ENCODE assay signal across 21 cellular contexts in the genomic region with DNA sequence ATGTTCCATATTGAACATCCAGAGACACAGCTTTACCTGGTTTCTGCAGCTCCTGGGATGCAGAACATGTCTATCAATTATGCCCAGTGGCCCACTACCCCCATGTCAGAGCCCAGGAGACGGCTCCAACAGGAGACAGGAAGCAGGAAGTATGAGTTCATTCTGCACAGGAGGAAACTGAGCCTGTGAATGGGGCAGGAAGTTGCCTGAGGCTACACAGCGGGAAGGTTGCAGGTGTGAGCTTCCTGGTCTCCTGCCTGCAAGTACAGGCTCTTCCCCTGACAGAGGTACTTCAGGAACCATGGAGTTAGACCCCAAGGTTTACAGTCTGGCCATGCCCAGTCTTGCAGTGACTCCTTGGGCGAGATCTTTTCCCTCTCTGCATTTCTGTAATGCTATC. TPM values are rescaled to one million over a fixed set of nuclear protein-coding genes. Genes with fewer than 3 reads are reported as not detected.
DNase-seq lines count a peak whose midpoint lies in the region; ATAC-seq, FAIRE-seq and TF ChIP-seq lines count a peak whose summit lies in the region.
"Had no signal": no experiment of that assay in that cellular context is flagged by ENCODE, and none has a peak within 500 bp of the region (broad histone marks: within the 10 kb centered on the region; RNA-seq: fewer than 3 reads in every experiment).

No MANE protein-coding gene starts in this region.

- no peak for TF ChIP-seq EP300 in HepG2 (IDR thresholded peaks at IDR 0.05; ENCODE audit: low read depth in 2 of 2, low read length in 2 of 2)
- no peak for TF ChIP-seq EP300 in HepG2 (CRISPR knock-in tag; IDR thresholded peaks at IDR 0.05; ENCODE audit: borderline replicate concordance)

- CTCF ChIA-PET in HepG2 (lab: Yijun Ruan, JAX; ENCODE audit: low intra/inter-chr PET ratio, low total read pairs), result no interaction called here

- in situ Hi-C loops in HepG2 (cut with HindIII; ENCODE audit: extremely low pct_ligation_motif_present, low pct_unique_long_range_greater_than_20kb), result no loop called here

- intact Hi-C loops in HepG2 (cut with micrococcal nuclease; ENCODE audit: unreplicated experiment) (no loop called here), right lobe of liver (cut with DNase I) (no loop called here)

- H3K27ac ChIP-seq in HepG2 (ENCODE audit: extremely low read length, insufficient read depth, low read length) (no peak overlapping the region), right lobe of liver (no peak overlapping the region), SK-N-MC (peak overlapping the region; percentile 15; the same call in 1 of the 2 replicates), foreskin keratinocyte (no peak overlapping the region)
- H3K27ac ChIP-seq: A549, cardiac muscle cell, dorsolateral prefrontal cortex, esophagus muscularis mucosa, gastroesophageal sphincter, Peyer's patch, uterus, WERI-Rb-1 had no signal

- H2AFZ ChIP-seq in HepG2 (ENCODE audit: low read length), result peak overlapping the region; percentile 42

- no TSS peak for BruUV-seq in HepG2 (replicated peaks; lab: Mats Ljungman, UMichigan)

- H3K9ac ChIP-seq in HepG2 (ENCODE audit: insufficient read depth, low read depth, low read length) (no peak overlapping the region), SK-N-MC (ENCODE audit: insufficient read length) (no peak overlapping the region)

- peaks cover 10% of the 10 kb centered on the region for H3K79me2 ChIP-seq in HepG2 (ENCODE audit: insufficient read depth, low read length)

- peak overlapping the region; percentile 1; the same call in 1 of the 2 replicates for H3K4me2 ChIP-seq in HepG2 (ENCODE audit: low read depth, low read length)
- H3K4me2 ChIP-seq: A549 had no signal

- H3K36me3 ChIP-seq in HepG2 (replicated peaks in 1 of 2; ENCODE audit: control insufficient read depth in 1 of 2, insufficient read depth in 2 of 2, low read length in 2 of 2) (no peaks in the 10 kb centered on the region), right lobe of liver (no peaks in the 10 kb centered on the region), SK-N-MC (ENCODE audit: insufficient read depth, low read length) (no peaks in the 10 kb centered on the region)
- H3K36me3 ChIP-seq: BE2C, cardiac muscle cell, esophagus muscularis mucosa, gastroesophageal sphincter, Peyer's patch, uterus had no signal

- H3K9me3 ChIP-seq in HepG2 (ENCODE audit: low read length), result no peaks in the 10 kb centered on the region
- H3K9me3 ChIP-seq in right lobe of liver, result no peaks in the 10 kb centered on the region
- 0 out of 2 replicates have a peak, but pooled peaks cover 3% of the 10 kb centered on the region for H3K9me3 ChIP-seq in SK-N-MC (ENCODE audit: low read depth, low read length)
- H3K9me3 ChIP-seq: BE2C, Peyer's patch had no signal

- no peaks in the 10 kb centered on the region; a peak in 1 of 5 replicates for H3K27me3 ChIP-seq in HepG2 (ENCODE audit: control insufficient read depth in 1 of 2, insufficient read depth in 2 of 2, low read length in 2 of 2)
- no peaks in the 10 kb centered on the region for H3K27me3 ChIP-seq in right lobe of liver
- H3K27me3 ChIP-seq in foreskin keratinocyte, result no peaks in the 10 kb centered on the region
- H3K27me3 ChIP-seq: BE2C, cardiac muscle cell, Peyer's patch, uterus had no signal

- H3K4me3 ChIP-seq in HepG2 (replicated peaks in 1 of 3; ENCODE audit: insufficient read depth in 1 of 3, low read depth in 2 of 3, low read length in 3 of 3), result no peak overlapping the region
- H3K4me3 ChIP-seq in right lobe of liver, result no peak overlapping the region
- no peak overlapping the region for H3K4me3 ChIP-seq in SK-N-MC
- H3K4me3 ChIP-seq: A549, cardiac muscle cell, dorsolateral prefrontal cortex, esophagus muscularis mucosa, gastroesophageal sphincter, Peyer's patch, uterus had no signal

- 62% methylated on average over 3 of the region's 3 CpGs for WGBS in HepG2 (ENCODE audit: low lambda C conversion rate)
- 80% methylated on average over 1 of the region's 3 CpGs for WGBS in right lobe of liver (ENCODE audit: insufficient coverage, low coverage, low lambda C conversion rate, missing lambda C conversion rate)

- POLR2A ChIA-PET in HepG2 (lab: Yijun Ruan, JAX), result no interaction called here

- no peak for TF ChIP-seq CTCF in HepG2 (CRISPR knock-in tag; IDR thresholded peaks at IDR 0.05)
- no peak for TF ChIP-seq CTCF in right lobe of liver (IDR thresholded peaks at IDR 0.05)
- TF ChIP-seq CTCF in foreskin keratinocyte (conservative IDR thresholded peaks at IDR 0.05), result no peak

- TF ChIP-seq RAD21 in HepG2 (CRISPR knock-in tag; IDR thresholded peaks at IDR 0.05), result no peak

- DNase-seq in HepG2 (ENCODE audit: low spot score) (no peak), right lobe of liver (no peak), SK-N-MC (ENCODE audit: low read depth, low spot score) (no peak), foreskin keratinocyte (peak; percentile 58 to 72)
- DNase-seq: activated CD8-positive, alpha-beta memory T cell treated with anti-CD3 and anti-CD28 coated beads, Interleukin-2, amount 50 U/mL, for 48 hours; amniotic stem cell; BE2C; dorsolateral prefrontal cortex; NCI-H1436; NCI-H748 treated with DMSO at 0.1 percent for 48 hours; Peyer's patch; uterus; WERI-Rb-1 had no signal

- peaks cover 80% of the 10 kb centered on the region for H3K4me1 ChIP-seq in HepG2 (ENCODE audit: insufficient read depth, low read length)
- H3K4me1 ChIP-seq in right lobe of liver, result peaks cover 0 to 19% (median 9%) of the 10 kb centered on the region in 4 donors
- peaks cover 16% of the 10 kb centered on the region for H3K4me1 ChIP-seq in foreskin keratinocyte

- H4K20me1 ChIP-seq in HepG2 (ENCODE audit: insufficient read depth, low read length), result 0 out of 2 replicates have a peak, but pooled peaks cover 1% of the 10 kb centered on the region

- FAIRE-seq in HepG2 (lab: Jason Lieb, UNC), result no peak
- FAIRE-seq: A549 had no signal

- TF ChIP-seq POLR2A in HepG2 (IDR thresholded peaks at IDR 0.05; ENCODE audit: insufficient read depth in 1 of 2, low read depth in 2 of 2, low read length in 2 of 2) (no peak), right lobe of liver (IDR thresholded peaks at IDR 0.05) (no peak)

- ATAC-seq in HepG2 (no peak), right lobe of liver (no peak), foreskin keratinocyte (peak; percentile 15), GM18858 (IDR thresholded peaks at IDR 0.05; ENCODE audit: unreplicated experiment) (no peak), HG02885 (IDR thresholded peaks at IDR 0.05; ENCODE audit: poor library complexity, unreplicated experiment) (no peak), GM19328 (IDR thresholded peaks at IDR 0.05; ENCODE audit: unreplicated experiment) (no peak), GM21515 (IDR thresholded peaks at IDR 0.05; ENCODE audit: unreplicated experiment) (no peak)
- ATAC-seq: A549, gastroesophageal sphincter had no signal

RNA-seq across cellular contexts. Expression of a gene that starts 2.8 kb away (rescaled TPM):
- total RNA-seq in HepG2 (2016; rRNA removed; fragmentation: Illumina TruSeq; extraction: Trizol), result 30.2 and 35.5 TPM in 2 replicates
- total RNA-seq in HepG2 (2016; cell fraction: cytosol; rRNA removed; fragmentation: Illumina TruSeq; extraction: Trizol; ENCODE audit: low read depth), result 22.2 and 23.9 TPM in 2 replicates
- 28.1 and 36.4 TPM in 2 replicates for total RNA-seq in HepG2 (2016; cell fraction: insoluble cytoplasmic fraction; rRNA removed; fragmentation: Illumina TruSeq; extraction: Trizol)
- 58.8 and 67.3 TPM in 2 replicates for total RNA-seq in HepG2 (2016; cell fraction: membrane; rRNA removed; fragmentation: Illumina TruSeq; extraction: Trizol)
- total RNA-seq in HepG2 (2016; cell fraction: nucleus; rRNA removed; fragmentation: Illumina TruSeq; extraction: Trizol), result 18.8 and 20.8 TPM in 2 replicates
- 39.2 and 58.1 TPM in 2 replicates for polyA plus RNA-seq in HepG2 (2011; rRNA removed)
- polyA plus RNA-seq in HepG2 (2011; cell fraction: cytosol; rRNA removed), result 49.3 and 71.9 TPM in 2 replicates
- 101 and 104 TPM in 2 replicates for polyA plus RNA-seq in HepG2 (2011; cell fraction: nucleus; rRNA removed)
- polyA plus RNA-seq in HepG2 (2012), result 43.9 and 55.3 TPM in 2 replicates
- 28.1 and 33.7 TPM in 2 replicates for polyA plus RNA-seq in HepG2 (2016; cell fraction: cytosol; fragmentation: Illumina TruSeq; extraction: Trizol; ENCODE audit: low read depth)
- polyA plus RNA-seq in HepG2 (2016; cell fraction: insoluble cytoplasmic fraction; fragmentation: Illumina TruSeq; extraction: Trizol; ENCODE audit: low read depth), result 37.9 and 46.1 TPM in 2 replicates
- polyA plus RNA-seq in HepG2 (2016; cell fraction: membrane; fragmentation: Illumina TruSeq; extraction: Trizol; ENCODE audit: low read depth), result 64.2 and 66.8 TPM in 2 replicates
- polyA plus RNA-seq in HepG2 (2016; cell fraction: nucleus; fragmentation: Illumina TruSeq; extraction: Trizol; ENCODE audit: insufficient read depth, low read depth), result 41.2 and 42.5 TPM in 2 replicates
- 10.1 and 74.6 TPM in 2 replicates for polyA minus RNA-seq in HepG2 (2011; rRNA and poly(A)+ RNA removed; ENCODE audit: low replicate concordance)
- 39.7 and 41.5 TPM in 2 replicates for polyA minus RNA-seq in HepG2 (2011; cell fraction: cytosol; rRNA and poly(A)+ RNA removed)
- polyA minus RNA-seq in HepG2 (2011; cell fraction: nucleus; rRNA and poly(A)+ RNA removed), result 9.9 and 12.7 TPM in 2 replicates
- total RNA-seq in right lobe of liver, result 100 to 1,000 TPM in 3 of 6 experiments, 10 to 100 TPM in 3; 50.1 to 119 (median 90.5) TPM
- total RNA-seq in foreskin keratinocyte, result 36.9 and 46.1 TPM in 2 replicates
- 43.1 and 56.5 TPM in 2 replicates for polyA plus RNA-seq in foreskin keratinocyte

RNA-seq across cellular contexts. Expression of a gene that starts 47.3 kb away (rescaled TPM):
- 123 and 177 TPM in 2 replicates for total RNA-seq in HepG2 (2016; rRNA removed; fragmentation: Illumina TruSeq; extraction: Trizol)
- total RNA-seq in HepG2 (2016; cell fraction: cytosol; rRNA removed; fragmentation: Illumina TruSeq; extraction: Trizol; ENCODE audit: low read depth), result 143 and 149 TPM in 2 replicates
- 108 and 184 TPM in 2 replicates for total RNA-seq in HepG2 (2016; cell fraction: insoluble cytoplasmic fraction; rRNA removed; fragmentation: Illumina TruSeq; extraction: Trizol)
- 217 TPM in 2 replicates for total RNA-seq in HepG2 (2016; cell fraction: membrane; rRNA removed; fragmentation: Illumina TruSeq; extraction: Trizol)
- total RNA-seq in HepG2 (2016; cell fraction: nucleus; rRNA removed; fragmentation: Illumina TruSeq; extraction: Trizol), result 128 and 139 TPM in 2 replicates
- 481 and 626 TPM in 2 replicates for polyA plus RNA-seq in HepG2 (2011; rRNA removed)
- 323 and 410 TPM in 2 replicates for polyA plus RNA-seq in HepG2 (2011; cell fraction: cytosol; rRNA removed)
- polyA plus RNA-seq in HepG2 (2011; cell fraction: nucleus; rRNA removed), result 1,381 and 1,393 TPM in 2 replicates
- 200 and 245 TPM in 2 replicates for polyA plus RNA-seq in HepG2 (2012)
- 126 and 132 TPM in 2 replicates for polyA plus RNA-seq in HepG2 (2016; cell fraction: cytosol; fragmentation: Illumina TruSeq; extraction: Trizol; ENCODE audit: low read depth)
- polyA plus RNA-seq in HepG2 (2016; cell fraction: insoluble cytoplasmic fraction; fragmentation: Illumina TruSeq; extraction: Trizol; ENCODE audit: low read depth), result 133 and 166 TPM in 2 replicates
- 186 and 199 TPM in 2 replicates for polyA plus RNA-seq in HepG2 (2016; cell fraction: membrane; fragmentation: Illumina TruSeq; extraction: Trizol; ENCODE audit: low read depth)
- polyA plus RNA-seq in HepG2 (2016; cell fraction: nucleus; fragmentation: Illumina TruSeq; extraction: Trizol; ENCODE audit: insufficient read depth, low read depth), result 341 and 351 TPM in 2 replicates
- 198 and 615 TPM in 2 replicates for polyA minus RNA-seq in HepG2 (2011; rRNA and poly(A)+ RNA removed; ENCODE audit: low replicate concordance)
- 125 and 128 TPM in 2 replicates for polyA minus RNA-seq in HepG2 (2011; cell fraction: cytosol; rRNA and poly(A)+ RNA removed)
- polyA minus RNA-seq in HepG2 (2011; cell fraction: nucleus; rRNA and poly(A)+ RNA removed), result 166 and 229 TPM in 2 replicates
- total RNA-seq in right lobe of liver, result 10 to 100 TPM; 51.0 to 99.1 (median 63.5) TPM
- 154 and 173 TPM in 2 replicates for total RNA-seq in foreskin keratinocyte
- 140 and 158 TPM in 2 replicates for polyA plus RNA-seq in foreskin keratinocyte

Comparison
In these comparisons a context has a peak if more than half of its experiments do, and no peak if none do; other contexts are left out.
1. DNase-seq: peak in foreskin keratinocyte (2 of 2); none in HepG2 (single experiment), right lobe of liver (0 of 3) and SK-N-MC (single experiment).